In the genomic region with DNA sequence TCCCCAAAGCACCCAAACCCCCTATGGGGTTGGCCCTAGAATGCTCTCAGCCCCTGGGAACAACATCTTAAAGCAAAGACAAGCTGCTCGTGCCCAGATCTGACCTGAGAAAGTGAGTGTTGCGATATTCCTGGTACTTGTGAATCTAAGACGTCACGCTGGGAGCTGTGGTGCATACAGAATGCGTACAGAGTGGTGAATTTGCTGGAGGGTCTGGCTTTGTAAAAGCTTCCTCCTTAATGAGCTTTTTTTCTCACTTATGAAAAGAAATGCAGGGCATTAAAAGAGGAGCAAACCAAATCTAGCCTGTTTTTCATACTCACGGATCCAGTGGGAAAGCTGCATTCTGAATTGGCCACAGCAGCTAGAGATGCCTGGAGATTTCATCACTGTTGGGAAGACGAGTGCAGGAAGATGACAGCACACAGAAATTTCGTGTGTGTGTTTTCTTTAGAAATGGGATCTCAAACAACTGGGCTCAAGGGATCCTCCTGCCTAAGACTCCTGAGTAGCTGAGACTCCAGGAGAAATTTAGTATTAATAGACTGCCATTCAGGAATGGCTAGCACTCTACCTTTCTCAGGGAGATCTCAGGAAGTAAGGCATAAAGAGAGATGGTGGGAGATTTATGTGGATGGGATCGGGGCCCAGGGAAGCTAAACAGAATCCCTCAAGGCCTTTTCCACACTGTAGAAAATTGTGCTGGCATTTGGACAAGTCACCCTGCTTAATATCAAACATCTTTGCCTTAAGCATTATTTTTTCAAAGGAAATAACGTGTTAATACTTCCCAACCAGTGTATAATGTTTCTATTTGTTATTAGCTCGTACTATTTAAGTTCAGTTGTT, we compare ENCODE assay signal across 17 cellular contexts.
DNase-seq lines count a peak whose midpoint lies in the region; ATAC-seq and TF ChIP-seq lines count a peak whose summit lies in the region.
"Had no signal": no experiment of that assay in that cellular context is flagged by ENCODE, and none has a peak within 500 bp of the region (broad histone marks: within the 10 kb centered on the region; RNA-seq: fewer than 3 reads in every experiment).

No MANE protein-coding gene starts in this region.

- no peak overlapping the region for H3K4me3 Mint-ChIP-seq in activated CD4-positive, alpha-beta T cell treated with anti-CD3 and anti-CD28 coated beads, Interleukin-2, amount 10 ng/mL, durations not matched to agents 7 days and 5 days
- H3K4me3 Mint-ChIP-seq: activated CD8-positive, alpha-beta memory T cell treated with anti-CD3 and anti-CD28 coated beads, Interleukin-2, amount 10 ng/mL, durations not matched to agents 7 days and 5 days; naive thymus-derived CD4-positive, alpha-beta T cell had no signal

- peak; percentile 51 for DNase-seq in DMS79 treated with DMSO at 0.1 percent for 48 hours (lab: John Stamatoyannopoulos, UW)
- DNase-seq in adipocyte (ENCODE audit: low read depth), result peak; percentile 50
- no peak for DNase-seq in psoas muscle
- no peak for DNase-seq in GF-D8 (lab: John Stamatoyannopoulos, UW)
- DNase-seq in activated CD4-positive, alpha-beta T cell treated with anti-CD3 and anti-CD28 coated beads, Interleukin-2, amount 10 ng/mL, durations not matched to agents 7 days and 5 days, result no peak
- no peak for DNase-seq in posterior vena cava (ENCODE audit: low spot score)
- DNase-seq in NCI-H1105 (lab: John Stamatoyannopoulos, UW), result no peak
- DNase-seq: activated CD8-positive, alpha-beta memory T cell treated with anti-CD3 and anti-CD28 coated beads, Interleukin-2, amount 10 ng/mL, durations not matched to agents 7 days and 5 days; DMS 273 treated with DMSO at 0.1 percent for 48 hours; MG63; naive thymus-derived CD4-positive, alpha-beta T cell; NCI-H2171 treated with DMSO at 0.1 percent for 48 hours; stimulated activated CD4-positive, alpha-beta T cell treated with anti-CD3 and anti-CD28 coated beads, Interleukin-12 subunit alpha, Interleukin-12 subunit beta, amount 100 ng/mL, for 4 hours; tibial artery had no signal

- no peaks in the 10 kb centered on the region for H3K27me3 Mint-ChIP-seq in activated CD4-positive, alpha-beta T cell treated with anti-CD3 and anti-CD28 coated beads, Interleukin-2, amount 10 ng/mL, durations not matched to agents 7 days and 5 days

- H3K27me3 ChIP-seq in adipocyte (replicated peaks; ENCODE audit: control insufficient read depth, insufficient read depth, low read length) (no peaks in the 10 kb centered on the region), gastroesophageal sphincter (no peaks in the 10 kb centered on the region), psoas muscle (ENCODE audit: insufficient read depth in 3 of 3, low read length in 2 of 3) (no peaks in the 10 kb centered on the region)
- H3K27me3 ChIP-seq: MG63, tibial artery had no signal

- no peaks in the 10 kb centered on the region for H3K36me3 ChIP-seq in adipocyte (ENCODE audit: control insufficient read depth, insufficient read depth, low read length, severe bottlenecking)
- H3K36me3 ChIP-seq in gastroesophageal sphincter, result no peaks in the 10 kb centered on the region
- H3K36me3 ChIP-seq in psoas muscle (ENCODE audit: insufficient read depth in 1 of 2, low read depth in 1 of 2), result no peaks in the 10 kb centered on the region
- H3K36me3 ChIP-seq: MG63, tibial artery had no signal

- TF ChIP-seq CTCF in gastroesophageal sphincter (IDR thresholded peaks at IDR 0.05) (no peak), psoas muscle (IDR thresholded peaks at IDR 0.05) (no peak)

- ATAC-seq in gastroesophageal sphincter, result peak; percentile 36
- peak in 3 of 4 donors; percentile 43 to 62 (median 60) for ATAC-seq in psoas muscle
- ATAC-seq: activated CD8-positive, alpha-beta memory T cell treated with anti-CD3 and anti-CD28 coated beads, Interleukin-2, amount 10 ng/mL, durations not matched to agents 7 days and 5 days; activated naive CD4-positive, alpha-beta T cell treated with anti-CD3 and anti-CD28 coated beads, Interleukin-2, amount 50 U/mL, for 72 hours; naive thymus-derived CD4-positive, alpha-beta T cell had no signal

- H3K9me3 ChIP-seq in adipocyte (ENCODE audit: control insufficient read depth, low read length) (no peaks in the 10 kb centered on the region), gastroesophageal sphincter (no peaks in the 10 kb centered on the region), psoas muscle (no peaks in the 10 kb centered on the region)
- H3K9me3 ChIP-seq: MG63, tibial artery had no signal

- H3K27ac Mint-ChIP-seq in activated CD4-positive, alpha-beta T cell treated with anti-CD3 and anti-CD28 coated beads, Interleukin-2, amount 10 ng/mL, durations not matched to agents 7 days and 5 days, result no peak overlapping the region
- H3K27ac Mint-ChIP-seq: activated CD8-positive, alpha-beta memory T cell treated with anti-CD3 and anti-CD28 coated beads, Interleukin-2, amount 10 ng/mL, durations not matched to agents 7 days and 5 days; activated naive CD4-positive, alpha-beta T cell treated with anti-CD3 and anti-CD28 coated beads, Interleukin-2, amount 50 U/mL, for 72 hours; naive thymus-derived CD4-positive, alpha-beta T cell had no signal

- CTCF ChIA-PET in activated CD4-positive, alpha-beta T cell treated with anti-CD3 and anti-CD28 coated beads, Interleukin-2, amount 10 ng/mL, durations not matched to agents 7 days and 5 days (lab: Charles Lee), result no interaction called here

- TF ChIP-seq POLR2A in gastroesophageal sphincter (IDR thresholded peaks at IDR 0.05), result no peak

- H3K4me1 Mint-ChIP-seq in activated CD4-positive, alpha-beta T cell treated with anti-CD3 and anti-CD28 coated beads, Interleukin-2, amount 10 ng/mL, durations not matched to agents 7 days and 5 days, result no peaks in the 10 kb centered on the region
- H3K4me1 Mint-ChIP-seq: activated CD8-positive, alpha-beta memory T cell treated with anti-CD3 and anti-CD28 coated beads, Interleukin-2, amount 10 ng/mL, durations not matched to agents 7 days and 5 days had no signal

- no peak for TF ChIP-seq EP300 in gastroesophageal sphincter (IDR thresholded peaks at IDR 0.05)

- no peaks in the 10 kb centered on the region for H3K36me3 Mint-ChIP-seq in activated CD4-positive, alpha-beta T cell treated with anti-CD3 and anti-CD28 coated beads, Interleukin-2, amount 10 ng/mL, durations not matched to agents 7 days and 5 days (ENCODE audit: low read depth)
- H3K36me3 Mint-ChIP-seq: activated CD8-positive, alpha-beta memory T cell treated with anti-CD3 and anti-CD28 coated beads, Interleukin-2, amount 10 ng/mL, durations not matched to agents 7 days and 5 days; activated naive CD4-positive, alpha-beta T cell treated with anti-CD3 and anti-CD28 coated beads, Interleukin-2, amount 50 U/mL, for 72 hours; naive thymus-derived CD4-positive, alpha-beta T cell had no signal

- H3K4me3 ChIP-seq in adipocyte (ENCODE audit: low read length), result no peak overlapping the region
- no peak overlapping the region for H3K4me3 ChIP-seq in gastroesophageal sphincter
- H3K4me3 ChIP-seq in psoas muscle, result peak overlapping the region; percentile 11
- H3K4me3 ChIP-seq: coronary artery, MG63, tibial artery had no signal

- H3K4me1 ChIP-seq in adipocyte (ENCODE audit: control insufficient read depth, insufficient read depth, low read length) (peaks cover 15% of the 10 kb centered on the region), gastroesophageal sphincter (peaks cover 0 to 5% (median 0%) of the 10 kb centered on the region in 3 donors), psoas muscle (peaks cover 22% of the 10 kb centered on the region)
- H3K4me1 ChIP-seq: tibial artery had no signal

- POLR2A ChIA-PET in activated CD4-positive, alpha-beta T cell treated with anti-CD3 and anti-CD28 coated beads, Interleukin-2, amount 10 ng/mL, durations not matched to agents 7 days and 5 days (lab: Charles Lee), result no interaction called here

- no peaks in the 10 kb centered on the region for H3K9me3 Mint-ChIP-seq in activated CD4-positive, alpha-beta T cell treated with anti-CD3 and anti-CD28 coated beads, Interleukin-2, amount 10 ng/mL, durations not matched to agents 7 days and 5 days
- H3K9me3 Mint-ChIP-seq: activated naive CD4-positive, alpha-beta T cell treated with anti-CD3 and anti-CD28 coated beads, Interleukin-2, amount 50 U/mL, for 72 hours; naive thymus-derived CD4-positive, alpha-beta T cell had no signal

- H3K9ac ChIP-seq in adipocyte (ENCODE audit: low read length), result no peak overlapping the region

- intact Hi-C loops in psoas muscle (cut with DNase I), result no loop called here
- intact Hi-C loops in posterior vena cava (cut with DNase I), result no loop called here

- 50 to 65% methylated on average over 10 to 11 of the region's 11 CpGs for WGBS in gastroesophageal sphincter (ENCODE audit: low coverage in 1 of 2), 2 donors
- 48 to 72% (median 63%) methylated on average over 11 of the region's 11 CpGs for WGBS in psoas muscle, 3 donors

- H3K27ac ChIP-seq in gastroesophageal sphincter, result no peak overlapping the region
- H3K27ac ChIP-seq in psoas muscle, result peak overlapping the region; percentile 81
- H3K27ac ChIP-seq: coronary artery, tibial artery had no signal

Comparison
In these comparisons a context has a peak if more than half of its experiments do, and no peak if none do; other contexts are left out.
1. DNase-seq: peak in DMS79 treated with DMSO at 0.1 percent for 48 hours (single experiment) and adipocyte (single experiment); none in psoas muscle (0 of 2), GF-D8 (single experiment), activated CD4-positive, alpha-beta T cell treated with anti-CD3 and anti-CD28 coated beads, Interleukin-2, amount 10 ng/mL, durations not matched to agents 7 days and 5 days (single experiment), posterior vena cava (single experiment) and NCI-H1105 (single experiment).